Comparison of ENCODE assay signal across 16 cellular contexts in genomic region chr15:83115831-83116565, GRCh38.
A peak's percentile ranks its signal among the peaks of the same experiment; 100 is the strongest.
DNase-seq lines count a peak whose midpoint lies in the region; ATAC-seq and TF ChIP-seq lines count a peak whose summit lies in the region.
"Had no signal": no experiment of that assay in that cellular context is flagged by ENCODE, and none has a peak within 500 bp of the region (broad histone marks: within the 10 kb centered on the region; RNA-seq: fewer than 3 reads in every experiment).

No MANE protein-coding gene starts in this region.

- ATAC-seq in GM18505 (IDR thresholded peaks at IDR 0.05; ENCODE audit: unreplicated experiment) (peak; percentile 51), GM19463 (IDR thresholded peaks at IDR 0.05; ENCODE audit: unreplicated experiment) (peak; percentile 86), HG02885 (IDR thresholded peaks at IDR 0.05; ENCODE audit: poor library complexity, unreplicated experiment) (peak; percentile 90)
- ATAC-seq: lower lobe of right lung, sciatic nerve had no signal

- TF ChIP-seq CTCF in OCI-LY3 (IDR thresholded peaks at IDR 0.05; ENCODE audit: low read depth, low read length): no peak

- peaks cover 16% of the 10 kb centered on the region for H3K4me1 ChIP-seq in OCI-LY3 (ENCODE audit: low read length)

- no peak overlapping the region for H3K9ac ChIP-seq in OCI-LY3 (ENCODE audit: low read length)
- H3K9ac ChIP-seq: BLaER1 had no signal

- H2AFZ ChIP-seq in OCI-LY3 (ENCODE audit: low read depth, low read length): no peak overlapping the region

- no peaks in the 10 kb centered on the region for H3K27me3 ChIP-seq in OCI-LY3 (ENCODE audit: low read depth, low read length)
- H3K27me3 ChIP-seq: BLaER1, MG63 had no signal

- H3K9me3 ChIP-seq in OCI-LY3 (ENCODE audit: insufficient read depth, low read length): no peaks in the 10 kb centered on the region
- H3K9me3 ChIP-seq: BLaER1, lower lobe of right lung, MG63 had no signal

- peak overlapping the region; percentile 20 for H3K4me3 ChIP-seq in OCI-LY3 (ENCODE audit: low read length)
- H3K4me3 ChIP-seq: BLaER1, lower lobe of right lung, MG63 had no signal

- peak overlapping the region; percentile 61 for H3K4me2 ChIP-seq in OCI-LY3 (ENCODE audit: low read length)
- H3K4me2 ChIP-seq: BLaER1 had no signal

- DNase-seq in NOMO-1 treated with dmso at 0.1 percent for 144 hours (lab: John Stamatoyannopoulos, UW; ENCODE audit: unreplicated experiment): no peak
- DNase-seq in amygdala (lab: John Stamatoyannopoulos, UW): no peak
- DNase-seq in D341Med (ENCODE audit: low spot score): no peak
- DNase-seq in activated gamma-delta T cell treated with Interleukin-2 at 50 U/mL for 16 hours: no peak
- DNase-seq: anterior cingulate cortex, cortex of kidney, HFFc6, lower lobe of right lung, MG63, NCI-H2171 treated with DMSO at 0.1 percent for 48 hours had no signal

- H4K20me1 ChIP-seq in OCI-LY3 (ENCODE audit: insufficient read depth, low read length): no peaks in the 10 kb centered on the region
- H4K20me1 ChIP-seq: BLaER1 had no signal

- H3K79me2 ChIP-seq in OCI-LY3 (ENCODE audit: low read length): no peaks in the 10 kb centered on the region

- peak overlapping the region; percentile 33 for H3K27ac ChIP-seq in OCI-LY3 (ENCODE audit: low read length)
- H3K27ac ChIP-seq: BLaER1, lower lobe of right lung had no signal

- TF ChIP-seq POLR2A in GM18505 (IDR thresholded peaks at IDR 0.05; ENCODE audit: borderline replicate concordance, extremely low read depth, insufficient read depth, insufficient read length): no peak

- H3K36me3 ChIP-seq in OCI-LY3 (replicated peaks; ENCODE audit: low read depth, low read length): peaks cover 11% of the 10 kb centered on the region
- H3K36me3 ChIP-seq: MG63 had no signal
